ENCODE assay signal across 8 cellular contexts in genomic region chr2:130371723-130372054, GRCh38. TPM values are rescaled to one million over a fixed set of nuclear protein-coding genes. Genes with fewer than 3 reads are reported as not detected.
A peak's percentile ranks its signal among the peaks of the same experiment; 100 is the strongest.
DNase-seq lines count a peak whose midpoint lies in the region; ATAC-seq lines count a peak whose summit lies in the region.

No MANE protein-coding gene starts in this region.

- H3K9ac ChIP-seq in iPS-20b (ENCODE audit: low read depth, low read length) = peak overlapping the region; percentile 82; the same call in 1 of the 2 replicates

- H3K27ac Mint-ChIP-seq in activated naive CD8-positive, alpha-beta T cell treated with anti-CD3 and anti-CD28 coated beads, Interleukin-2, amount 10 ng/mL, durations not matched to agents 7 days and 5 days = peak overlapping the region; percentile 96
- peak overlapping the region; percentile 98 for H3K27ac Mint-ChIP-seq in stimulated activated naive CD8-positive, alpha-beta T cell treated with anti-CD3 and anti-CD28 coated beads, Interleukin-15, Interleukin-2, amounts not matched to agents 100 ng/mL and 50 ng/mL, for 24 hours

- POLR2A ChIA-PET in activated naive CD8-positive, alpha-beta T cell treated with anti-CD3 and anti-CD28 coated beads, Interleukin-2, amount 10 ng/mL, durations not matched to agents 7 days and 5 days (lab: Charles Lee) = interaction anchor here (1.0 to 3.2 kb wide), 3 partner anchors 8 to 29 kb away, joined by 3 to 42 read pairs (median 4); partner anchors contain the start of gene IMP4

- H3K9me3 ChIP-seq in iPS-20b (ENCODE audit: insufficient read depth, low read depth, low read length) = no peaks in the 10 kb centered on the region

- peaks cover 5% of the 10 kb centered on the region; the same call in 1 of the 2 replicates for H3K36me3 ChIP-seq in iPS-20b (ENCODE audit: insufficient read depth, low read depth, low read length)

- H3K4me1 ChIP-seq in iPS-20b (ENCODE audit: insufficient read depth, low read length) = peaks cover 17% of the 10 kb centered on the region; the same call in 1 of the 2 replicates

- 0 out of 2 replicates have a peak, but pooled peaks cover 4% of the 10 kb centered on the region for H3K27me3 ChIP-seq in iPS-20b (ENCODE audit: insufficient read depth, low read length)

- H3K4me1 Mint-ChIP-seq in activated naive CD8-positive, alpha-beta T cell treated with anti-CD3 and anti-CD28 coated beads, Interleukin-2, amount 10 ng/mL, durations not matched to agents 7 days and 5 days = peaks cover 46% of the 10 kb centered on the region
- peaks cover 57% of the 10 kb centered on the region for H3K4me1 Mint-ChIP-seq in stimulated activated naive CD8-positive, alpha-beta T cell treated with anti-CD3 and anti-CD28 coated beads, Interleukin-15, Interleukin-2, amounts not matched to agents 100 ng/mL and 50 ng/mL, for 24 hours (ENCODE audit: low read depth)

- DNase-seq in CMK (ENCODE audit: low read depth) (peak; percentile 57), AG20443 (ENCODE audit: low spot score) (no peak)
- DNase-seq in Jurkat, Clone E6-1 (ENCODE audit: low read depth, low spot score) = no peak
- no peak for DNase-seq in activated naive CD8-positive, alpha-beta T cell treated with anti-CD3 and anti-CD28 coated beads, Interleukin-2, amount 10 ng/mL, durations not matched to agents 7 days and 5 days

- H3K27me3 Mint-ChIP-seq in activated naive CD8-positive, alpha-beta T cell treated with anti-CD3 and anti-CD28 coated beads, Interleukin-2, amount 10 ng/mL, durations not matched to agents 7 days and 5 days = peaks cover 16% of the 10 kb centered on the region
- H3K27me3 Mint-ChIP-seq in stimulated activated naive CD8-positive, alpha-beta T cell treated with anti-CD3 and anti-CD28 coated beads, Interleukin-15, Interleukin-2, amounts not matched to agents 100 ng/mL and 50 ng/mL, for 24 hours = no peaks in the 10 kb centered on the region

- H3K4me3 Mint-ChIP-seq in activated naive CD8-positive, alpha-beta T cell treated with anti-CD3 and anti-CD28 coated beads, Interleukin-2, amount 10 ng/mL, durations not matched to agents 7 days and 5 days = peak overlapping the region; percentile 95
- H3K4me3 Mint-ChIP-seq in stimulated activated naive CD8-positive, alpha-beta T cell treated with anti-CD3 and anti-CD28 coated beads, Interleukin-15, Interleukin-2, amounts not matched to agents 100 ng/mL and 50 ng/mL, for 24 hours = peak overlapping the region; percentile 88

- peaks cover 2% of the 10 kb centered on the region for H3K9me3 Mint-ChIP-seq in activated naive CD8-positive, alpha-beta T cell treated with anti-CD3 and anti-CD28 coated beads, Interleukin-2, amount 10 ng/mL, durations not matched to agents 7 days and 5 days
- H3K9me3 Mint-ChIP-seq in stimulated activated naive CD8-positive, alpha-beta T cell treated with anti-CD3 and anti-CD28 coated beads, Interleukin-15, Interleukin-2, amounts not matched to agents 100 ng/mL and 50 ng/mL, for 24 hours = no peaks in the 10 kb centered on the region

- H3K27ac ChIP-seq in iPS-20b (ENCODE audit: low read length) = no peak overlapping the region

- H3K4me3 ChIP-seq in Jurkat, Clone E6-1 (ENCODE audit: low read length) = peak overlapping the region; percentile 61
- peak overlapping the region; percentile 73 for H3K4me3 ChIP-seq in iPS-20b (ENCODE audit: low read length)

- H3K36me3 Mint-ChIP-seq in activated naive CD8-positive, alpha-beta T cell treated with anti-CD3 and anti-CD28 coated beads, Interleukin-2, amount 10 ng/mL, durations not matched to agents 7 days and 5 days = peaks cover 27% of the 10 kb centered on the region
- H3K36me3 Mint-ChIP-seq in stimulated activated naive CD8-positive, alpha-beta T cell treated with anti-CD3 and anti-CD28 coated beads, Interleukin-15, Interleukin-2, amounts not matched to agents 100 ng/mL and 50 ng/mL, for 24 hours (ENCODE audit: low read depth) = peaks cover 42% of the 10 kb centered on the region

- ATAC-seq in GM19468 (IDR thresholded peaks at IDR 0.05; ENCODE audit: extremely low read depth, unreplicated experiment) = peak; percentile 12
- no peak for ATAC-seq in activated naive CD8-positive, alpha-beta T cell treated with anti-CD3 and anti-CD28 coated beads, Interleukin-2, amount 10 ng/mL, durations not matched to agents 7 days and 5 days (ENCODE audit: low read depth)
- ATAC-seq in HG03354 (IDR thresholded peaks at IDR 0.05; ENCODE audit: poor library complexity, severe bottlenecking, unreplicated experiment) = no peak

RNA-seq across cellular contexts. Expression of gene PTPN18, which starts 15.8 kb away (rescaled TPM):
- 47.0 TPM for polyA plus RNA-seq in Jurkat, Clone E6-1 (2012; ENCODE audit: insufficient read depth, insufficient read length)
- 10 to 100 TPM; 57.7 to 64.5 TPM for total RNA-seq in activated naive CD8-positive, alpha-beta T cell treated with anti-CD3 and anti-CD28 coated beads, Interleukin-2, amount 10 ng/mL, durations not matched to agents 7 days and 5 days

RNA-seq across cellular contexts. Expression of gene IMP4, which starts 29.0 kb away (rescaled TPM):
- 168 TPM for polyA plus RNA-seq in Jurkat, Clone E6-1 (2012; ENCODE audit: insufficient read depth, insufficient read length)
- total RNA-seq in activated naive CD8-positive, alpha-beta T cell treated with anti-CD3 and anti-CD28 coated beads, Interleukin-2, amount 10 ng/mL, durations not matched to agents 7 days and 5 days = 10 to 100 TPM; 64.9 to 65.8 TPM
